ENCODE assay signal across 9 cellular contexts in genomic region chr4:144646523-144647094, GRCh38. TPM values are rescaled to one million over a fixed set of nuclear protein-coding genes. Genes with fewer than 3 reads are reported as not detected.
DNase-seq lines count a peak whose midpoint lies in the region; ATAC-seq and TF ChIP-seq lines count a peak whose summit lies in the region.
"Had no signal": no experiment of that assay in that cellular context is flagged by ENCODE, and none has a peak within 500 bp of the region (broad histone marks: within the 10 kb centered on the region; RNA-seq: fewer than 3 reads in every experiment).

No MANE protein-coding gene starts in this region.

- peaks cover 41% of the 10 kb centered on the region for H3K4me1 Mint-ChIP-seq in neural crest cell

- H3K27me3 ChIP-seq in SJCRH30: no peaks in the 10 kb centered on the region
- peaks cover 0 to 43% (median 23%) of the 10 kb centered on the region in 4 donors for H3K27me3 ChIP-seq in esophagus muscularis mucosa

- TF ChIP-seq CTCF in esophagus muscularis mucosa (IDR thresholded peaks at IDR 0.05) (no peak), neural crest cell (conservative IDR thresholded peaks at IDR 0.05) (peak; percentile 36)

- DNase-seq in 8988T (peak; percentile 20), SJCRH30 (peak; percentile 49 to 62), esophagus muscularis mucosa (ENCODE audit: extremely low spot score) (no peak), neural crest cell (ENCODE audit: low read depth, low spot score) (peak; percentile 31), NCI-H1694 (lab: John Stamatoyannopoulos, UW) (no peak), H4 (ENCODE audit: low spot score) (no peak)

- no peaks in the 10 kb centered on the region for H3K9me3 ChIP-seq in SJCRH30 (replicated peaks)
- no peaks in the 10 kb centered on the region for H3K9me3 ChIP-seq in esophagus muscularis mucosa

- H3K27me3 Mint-ChIP-seq in neural crest cell (ENCODE audit: low read depth): peaks cover 55% of the 10 kb centered on the region

- 2% methylated on average over 20 of the region's 22 CpGs for WGBS in esophagus muscularis mucosa

- H3K4me3 ChIP-seq in SJCRH30: peak overlapping the region; percentile 77
- H3K4me3 ChIP-seq in esophagus muscularis mucosa: peak overlapping the region; percentile 57 to 69 (median 59)

- H3K27ac ChIP-seq in SJCRH30: peak overlapping the region; percentile 84
- no peak overlapping the region for H3K27ac ChIP-seq in esophagus muscularis mucosa (replicated peaks in 1 of 4)

- H3K4me1 ChIP-seq in SJCRH30: peaks cover 9% of the 10 kb centered on the region
- H3K4me1 ChIP-seq in esophagus muscularis mucosa: peaks cover 7 to 27% (median 24%) of the 10 kb centered on the region in 4 donors

- intact Hi-C loops in esophagus muscularis mucosa (cut with DNase I): no loop called here

- H3K36me3 ChIP-seq in SJCRH30: peaks cover 14% of the 10 kb centered on the region
- no peaks in the 10 kb centered on the region for H3K36me3 ChIP-seq in esophagus muscularis mucosa

- H3K36me3 Mint-ChIP-seq in neural crest cell (ENCODE audit: low read depth): no peaks in the 10 kb centered on the region

- no peak for TF ChIP-seq EP300 in esophagus muscularis mucosa (IDR thresholded peaks at IDR 0.05)

- TF ChIP-seq POLR2A in esophagus muscularis mucosa (IDR thresholded peaks at IDR 0.05; ENCODE audit: low read depth): no peak

- ATAC-seq in GM18498 (IDR thresholded peaks at IDR 0.05; ENCODE audit: unreplicated experiment) (peak; percentile 30), GM21737 (IDR thresholded peaks at IDR 0.05; ENCODE audit: unreplicated experiment) (no peak)
- ATAC-seq: HCT116 had no signal

- H3K27ac Mint-ChIP-seq in neural crest cell (ENCODE audit: unreplicated experiment): peak overlapping the region; percentile 68

- no peaks in the 10 kb centered on the region for H3K9me3 Mint-ChIP-seq in neural crest cell

- peak overlapping the region; percentile 92 for H3K4me3 Mint-ChIP-seq in neural crest cell

RNA-seq across cellular contexts. Expression of gene HHIP, which starts 0.7 kb away (rescaled TPM):
- 161 and 170 TPM in 2 replicates for total RNA-seq in SJCRH30 (2014; rRNA removed; shearing (Covaris generic))
- total RNA-seq in esophagus muscularis mucosa (under 1 TPM; under 0.01 to 0.75 (median 0.15) TPM), neural crest cell (1.3 and 1.8 TPM in 2 replicates)
- total RNA-seq in H4 (2014; rRNA removed; shearing (Covaris generic)): 0.16 and 0.23 TPM in 2 replicates

Comparison
In these comparisons a context has a peak if more than half of its experiments do, and no peak if none do; other contexts are left out.
1. DNase-seq: peak in 8988T (single experiment), SJCRH30 (2 of 2) and neural crest cell (single experiment); none in esophagus muscularis mucosa (single experiment), NCI-H1694 (single experiment) and H4 (single experiment).
2. RNA of gene HHIP, which starts 0.7 kb away (total RNA-seq): 161 to 170 TPM in SJCRH30; 1.3 to 1.8 TPM in neural crest cell, 0.16 to 0.23 TPM in H4 and under 0.01 to 0.75 TPM in esophagus muscularis mucosa; every median in the first group is over 10 times any median in the second.